1 cellular context compared by ENCODE assay signal in genomic region chr9:111232997-111233790, GRCh38.
TF ChIP-seq lines count a peak whose summit lies in the region.

No MANE protein-coding gene starts in this region.

TF ChIP-seq in A549, 52 proteins besides CTCF, POLR2A, EP300 and RAD21 (continued from another document):
- no peak for TF ChIP-seq USF2 (IDR thresholded peaks at IDR 0.05)
- no peak for TF ChIP-seq MAZ (IDR thresholded peaks at IDR 0.05; ENCODE audit: borderline replicate concordance, low read depth, low read length)
- TF ChIP-seq, protein P1, sequence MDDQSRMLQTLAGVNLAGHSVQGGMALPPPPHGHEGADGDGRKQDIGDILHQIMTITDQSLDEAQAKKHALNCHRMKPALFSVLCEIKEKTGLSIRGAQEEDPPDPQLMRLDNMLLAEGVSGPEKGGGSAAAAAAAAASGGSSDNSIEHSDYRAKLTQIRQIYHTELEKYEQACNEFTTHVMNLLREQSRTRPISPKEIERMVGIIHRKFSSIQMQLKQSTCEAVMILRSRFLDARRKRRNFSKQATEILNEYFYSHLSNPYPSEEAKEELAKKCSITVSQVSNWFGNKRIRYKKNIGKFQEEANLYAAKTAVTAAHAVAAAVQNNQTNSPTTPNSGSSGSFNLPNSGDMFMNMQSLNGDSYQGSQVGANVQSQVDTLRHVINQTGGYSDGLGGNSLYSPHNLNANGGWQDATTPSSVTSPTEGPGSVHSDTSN (IDR thresholded peaks at IDR 0.05): no peak
